Comparison of ENCODE assay signal across 1 cellular context in the genomic region with DNA sequence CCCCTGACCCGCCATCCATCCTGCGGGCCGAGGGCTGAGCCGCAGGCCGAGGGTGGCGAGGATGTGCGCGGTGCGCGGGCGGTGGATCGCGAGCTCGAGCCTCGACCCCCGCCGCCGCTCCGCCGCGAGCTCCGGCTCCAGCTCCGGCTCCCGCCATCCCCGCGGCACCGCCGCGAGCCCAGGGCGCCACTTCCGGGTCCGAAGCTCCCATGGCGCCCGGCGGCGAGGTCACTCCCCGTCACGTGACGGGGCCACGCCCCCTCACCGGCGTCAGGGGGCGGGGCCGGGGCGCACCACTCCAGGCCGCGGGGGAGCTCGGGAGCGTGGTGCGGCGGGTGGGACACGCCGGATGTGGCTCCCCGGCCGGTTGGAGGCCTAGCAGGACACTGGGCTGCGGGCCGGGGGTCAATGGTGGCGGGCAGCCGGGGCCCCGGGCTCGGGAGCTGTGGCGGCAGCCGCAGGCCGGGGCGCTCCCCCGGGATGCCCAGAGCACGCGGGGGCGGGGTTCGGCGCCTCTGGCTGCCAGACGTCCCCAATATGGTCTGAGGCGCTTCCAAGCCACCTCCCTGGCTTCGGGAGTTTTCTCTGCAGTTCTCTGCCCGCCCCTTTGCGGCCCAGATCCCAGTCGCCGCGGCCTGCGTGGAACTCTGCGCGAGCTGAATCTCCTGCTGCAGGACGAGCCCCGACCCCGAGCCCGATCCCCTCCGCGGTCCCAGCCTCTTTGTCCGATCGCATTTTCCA.
TF ChIP-seq lines count a peak whose summit lies in the region.

A gene with protein sequence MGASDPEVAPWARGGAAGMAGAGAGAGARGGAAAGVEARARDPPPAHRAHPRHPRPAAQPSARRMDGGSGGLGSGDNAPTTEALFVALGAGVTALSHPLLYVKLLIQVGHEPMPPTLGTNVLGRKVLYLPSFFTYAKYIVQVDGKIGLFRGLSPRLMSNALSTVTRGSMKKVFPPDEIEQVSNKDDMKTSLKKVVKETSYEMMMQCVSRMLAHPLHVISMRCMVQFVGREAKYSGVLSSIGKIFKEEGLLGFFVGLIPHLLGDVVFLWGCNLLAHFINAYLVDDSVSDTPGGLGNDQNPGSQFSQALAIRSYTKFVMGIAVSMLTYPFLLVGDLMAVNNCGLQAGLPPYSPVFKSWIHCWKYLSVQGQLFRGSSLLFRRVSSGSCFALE (minus strand): TSS at position 234 of the 741 bp plus-strand sequence. CDS start 23 bp downstream, at position 211.

TF ChIP-seq in HCT116, 20 proteins besides CTCF, POLR2A, EP300 and RAD21 (continued from another document):
- TF ChIP-seq, protein P1, sequence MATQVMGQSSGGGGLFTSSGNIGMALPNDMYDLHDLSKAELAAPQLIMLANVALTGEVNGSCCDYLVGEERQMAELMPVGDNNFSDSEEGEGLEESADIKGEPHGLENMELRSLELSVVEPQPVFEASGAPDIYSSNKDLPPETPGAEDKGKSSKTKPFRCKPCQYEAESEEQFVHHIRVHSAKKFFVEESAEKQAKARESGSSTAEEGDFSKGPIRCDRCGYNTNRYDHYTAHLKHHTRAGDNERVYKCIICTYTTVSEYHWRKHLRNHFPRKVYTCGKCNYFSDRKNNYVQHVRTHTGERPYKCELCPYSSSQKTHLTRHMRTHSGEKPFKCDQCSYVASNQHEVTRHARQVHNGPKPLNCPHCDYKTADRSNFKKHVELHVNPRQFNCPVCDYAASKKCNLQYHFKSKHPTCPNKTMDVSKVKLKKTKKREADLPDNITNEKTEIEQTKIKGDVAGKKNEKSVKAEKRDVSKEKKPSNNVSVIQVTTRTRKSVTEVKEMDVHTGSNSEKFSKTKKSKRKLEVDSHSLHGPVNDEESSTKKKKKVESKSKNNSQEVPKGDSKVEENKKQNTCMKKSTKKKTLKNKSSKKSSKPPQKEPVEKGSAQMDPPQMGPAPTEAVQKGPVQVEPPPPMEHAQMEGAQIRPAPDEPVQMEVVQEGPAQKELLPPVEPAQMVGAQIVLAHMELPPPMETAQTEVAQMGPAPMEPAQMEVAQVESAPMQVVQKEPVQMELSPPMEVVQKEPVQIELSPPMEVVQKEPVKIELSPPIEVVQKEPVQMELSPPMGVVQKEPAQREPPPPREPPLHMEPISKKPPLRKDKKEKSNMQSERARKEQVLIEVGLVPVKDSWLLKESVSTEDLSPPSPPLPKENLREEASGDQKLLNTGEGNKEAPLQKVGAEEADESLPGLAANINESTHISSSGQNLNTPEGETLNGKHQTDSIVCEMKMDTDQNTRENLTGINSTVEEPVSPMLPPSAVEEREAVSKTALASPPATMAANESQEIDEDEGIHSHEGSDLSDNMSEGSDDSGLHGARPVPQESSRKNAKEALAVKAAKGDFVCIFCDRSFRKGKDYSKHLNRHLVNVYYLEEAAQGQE (IDR thresholded peaks at IDR 0.05; ENCODE audit: low read depth), result no peak
- peak; percentile 80 for TF ChIP-seq SP1 (IDR thresholded peaks at IDR 0.05; ENCODE audit: low read depth)
- TF ChIP-seq ZNF274 (IDR thresholded peaks at IDR 0.05; ENCODE audit: low read depth, low read length), result no peak
- TF ChIP-seq EZH2 (IDR thresholded peaks at IDR 0.05), result no peak
- TF ChIP-seq CEBPB (IDR thresholded peaks at IDR 0.05; ENCODE audit: low read depth), result no peak
- peak; percentile 81 for TF ChIP-seq SIN3A (IDR thresholded peaks at IDR 0.05; ENCODE audit: low read depth)
- no peak for TF ChIP-seq EZH2phosphoT487 (IDR thresholded peaks at IDR 0.05; ENCODE audit: borderline replicate concordance)
- TF ChIP-seq, protein P2, sequence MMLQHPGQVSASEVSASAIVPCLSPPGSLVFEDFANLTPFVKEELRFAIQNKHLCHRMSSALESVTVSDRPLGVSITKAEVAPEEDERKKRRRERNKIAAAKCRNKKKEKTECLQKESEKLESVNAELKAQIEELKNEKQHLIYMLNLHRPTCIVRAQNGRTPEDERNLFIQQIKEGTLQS (IDR thresholded peaks at IDR 0.05), result no peak
- peak; percentile 81 for TF ChIP-seq SRF (IDR thresholded peaks at IDR 0.05; ENCODE audit: low read depth)
- TF ChIP-seq, protein P3, sequence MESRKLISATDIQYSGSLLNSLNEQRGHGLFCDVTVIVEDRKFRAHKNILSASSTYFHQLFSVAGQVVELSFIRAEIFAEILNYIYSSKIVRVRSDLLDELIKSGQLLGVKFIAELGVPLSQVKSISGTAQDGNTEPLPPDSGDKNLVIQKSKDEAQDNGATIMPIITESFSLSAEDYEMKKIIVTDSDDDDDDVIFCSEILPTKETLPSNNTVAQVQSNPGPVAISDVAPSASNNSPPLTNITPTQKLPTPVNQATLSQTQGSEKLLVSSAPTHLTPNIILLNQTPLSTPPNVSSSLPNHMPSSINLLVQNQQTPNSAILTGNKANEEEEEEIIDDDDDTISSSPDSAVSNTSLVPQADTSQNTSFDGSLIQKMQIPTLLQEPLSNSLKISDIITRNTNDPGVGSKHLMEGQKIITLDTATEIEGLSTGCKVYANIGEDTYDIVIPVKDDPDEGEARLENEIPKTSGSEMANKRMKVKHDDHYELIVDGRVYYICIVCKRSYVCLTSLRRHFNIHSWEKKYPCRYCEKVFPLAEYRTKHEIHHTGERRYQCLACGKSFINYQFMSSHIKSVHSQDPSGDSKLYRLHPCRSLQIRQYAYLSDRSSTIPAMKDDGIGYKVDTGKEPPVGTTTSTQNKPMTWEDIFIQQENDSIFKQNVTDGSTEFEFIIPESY (IDR thresholded peaks at IDR 0.05; ENCODE audit: extremely low read depth, insufficient replicate concordance, low read length), result no peak
- TF ChIP-seq ZFX (IDR thresholded peaks at IDR 0.05), result peak; percentile 75
- TF ChIP-seq, protein P4, sequence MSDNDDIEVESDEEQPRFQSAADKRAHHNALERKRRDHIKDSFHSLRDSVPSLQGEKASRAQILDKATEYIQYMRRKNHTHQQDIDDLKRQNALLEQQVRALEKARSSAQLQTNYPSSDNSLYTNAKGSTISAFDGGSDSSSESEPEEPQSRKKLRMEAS (IDR thresholded peaks at IDR 0.05), result peak; percentile 75
